ENCODE assay signal across 1 cellular context in the genomic region with DNA sequence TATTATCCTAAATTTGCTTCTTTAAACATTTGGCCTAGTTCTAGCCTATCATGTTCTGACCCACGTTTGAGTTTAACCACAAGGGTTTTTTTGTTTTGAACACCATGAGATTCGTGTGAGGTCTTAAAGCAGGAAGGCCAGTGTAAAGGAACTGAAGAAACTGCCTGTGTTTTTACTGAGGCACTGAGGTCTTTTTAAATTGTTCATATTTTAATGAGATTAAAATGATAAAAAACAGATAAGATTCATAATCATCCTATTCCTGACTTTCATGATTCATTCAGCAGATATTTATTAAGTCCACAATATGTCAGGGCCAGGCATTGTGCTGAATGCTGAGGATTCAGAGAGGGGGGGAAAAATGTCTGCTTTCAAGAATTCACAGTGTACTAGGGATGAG.
TF ChIP-seq lines count a peak whose summit lies in the region.

No MANE protein-coding gene starts in this region.

TF ChIP-seq in K562, 482 proteins besides CTCF, POLR2A, EP300 and RAD21 (continued from another document):
- TF ChIP-seq, protein P1, sequence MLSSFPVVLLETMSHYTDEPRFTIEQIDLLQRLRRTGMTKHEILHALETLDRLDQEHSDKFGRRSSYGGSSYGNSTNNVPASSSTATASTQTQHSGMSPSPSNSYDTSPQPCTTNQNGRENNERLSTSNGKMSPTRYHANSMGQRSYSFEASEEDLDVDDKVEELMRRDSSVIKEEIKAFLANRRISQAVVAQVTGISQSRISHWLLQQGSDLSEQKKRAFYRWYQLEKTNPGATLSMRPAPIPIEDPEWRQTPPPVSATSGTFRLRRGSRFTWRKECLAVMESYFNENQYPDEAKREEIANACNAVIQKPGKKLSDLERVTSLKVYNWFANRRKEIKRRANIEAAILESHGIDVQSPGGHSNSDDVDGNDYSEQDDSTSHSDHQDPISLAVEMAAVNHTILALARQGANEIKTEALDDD (IDR thresholded peaks at IDR 0.05): peak; percentile 56; the same call in 1 of the 2 replicates
TF ChIP-seq in K562: peak in this region for 1.
